Comparison of ENCODE assay signal across 12 cellular contexts in the genomic region with DNA sequence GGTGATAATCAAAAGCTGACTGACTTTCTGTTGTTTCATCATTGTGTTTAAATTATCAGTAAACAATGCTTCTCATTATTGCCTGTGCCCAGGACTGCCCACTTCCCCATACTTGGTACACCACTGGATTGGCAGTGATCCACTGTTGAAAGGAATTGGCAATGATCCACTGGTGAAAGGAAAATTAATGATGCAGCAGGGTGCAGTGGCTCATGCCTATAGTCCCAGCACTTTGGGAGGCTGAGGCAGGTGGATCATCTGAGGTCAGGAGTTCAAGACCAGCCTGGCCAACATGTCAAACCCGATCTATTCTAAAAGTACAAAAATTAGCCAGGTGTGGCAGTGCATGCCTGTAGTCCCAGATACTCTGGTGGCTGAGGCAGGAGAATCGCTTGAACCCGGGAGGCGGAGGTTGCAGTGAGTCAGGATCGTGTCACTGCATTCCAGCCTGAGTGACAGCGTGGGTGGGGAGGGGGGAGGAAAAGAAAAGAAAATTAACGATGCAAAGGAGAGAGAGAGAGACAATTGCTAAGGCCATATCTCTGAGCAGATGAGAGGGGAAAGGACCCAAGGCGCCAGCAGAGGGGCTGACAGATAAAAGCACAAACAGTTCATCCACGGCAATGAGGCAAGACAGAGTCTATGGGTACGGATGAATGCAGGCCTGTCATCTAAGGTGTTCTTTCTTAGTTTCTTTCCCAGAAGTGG.
DNase-seq lines count a peak whose midpoint lies in the region; ATAC-seq and TF ChIP-seq lines count a peak whose summit lies in the region.
"Had no signal": no experiment of that assay in that cellular context is flagged by ENCODE, and none has a peak within 500 bp of the region (broad histone marks: within the 10 kb centered on the region; RNA-seq: fewer than 3 reads in every experiment).

No MANE protein-coding gene starts in this region.

- H3K27ac ChIP-seq in brain microvascular endothelial cell (no peak overlapping the region), WERI-Rb-1 (no peak overlapping the region)
- H3K27ac ChIP-seq: BLaER1 had no signal

- in situ Hi-C loops in brain microvascular endothelial cell (cut with HindIII; ENCODE audit: low pct_ligation_motif_present, low sequenced_read_pairs) = no loop called here

- peaks cover 2% of the 10 kb centered on the region for H3K9me3 ChIP-seq in WERI-Rb-1 (ENCODE audit: severe bottlenecking)
- H3K9me3 ChIP-seq: BLaER1 had no signal

- TF ChIP-seq CTCF in brain microvascular endothelial cell (IDR thresholded peaks at IDR 0.05; ENCODE audit: low read depth, low read length, missing control alignments) (no peak), WERI-Rb-1 (IDR thresholded peaks at IDR 0.05; ENCODE audit: low read depth, low read length) (no peak)

- ATAC-seq in GM21423 (IDR thresholded peaks at IDR 0.05; ENCODE audit: unreplicated experiment) = no peak
- ATAC-seq in HG02840 (IDR thresholded peaks at IDR 0.05; ENCODE audit: low FRiP score, unreplicated experiment) = no peak

- H3K4me3 ChIP-seq in brain microvascular endothelial cell (ENCODE audit: low read depth, low read length) (no peak overlapping the region), WERI-Rb-1 (ENCODE audit: low read depth, low read length) (no peak overlapping the region)
- H3K4me3 ChIP-seq: BLaER1 had no signal

- H3K27me3 ChIP-seq in brain microvascular endothelial cell (replicated peaks) = no peaks in the 10 kb centered on the region
- H3K27me3 ChIP-seq in WERI-Rb-1 (ENCODE audit: insufficient read depth, low read depth, severe bottlenecking) = no peaks in the 10 kb centered on the region
- H3K27me3 ChIP-seq: BLaER1 had no signal

- DNase-seq in GM03348 (ENCODE audit: low spot score) (peak; percentile 18), OCI-M1 (lab: John Stamatoyannopoulos, UW) (peak; percentile 62), brain microvascular endothelial cell (peak; percentile 43), kidney tubule cell (ENCODE audit: low spot score) (peak; percentile 76), SIG-M5 treated with dmso at 0.1 percent for 504 hours (lab: John Stamatoyannopoulos, UW; ENCODE audit: unreplicated experiment) (no peak), WERI-Rb-1 (no peak)
- DNase-seq: activated CD4-positive, alpha-beta T cell treated with anti-CD3 and anti-CD28 coated beads, Interleukin-2, amount 50 U/mL, for 1 hour; endodermal cell; NCI-H2107 had no signal

- no peaks in the 10 kb centered on the region for H3K36me3 ChIP-seq in brain microvascular endothelial cell (replicated peaks)
- no peaks in the 10 kb centered on the region for H3K36me3 ChIP-seq in WERI-Rb-1
- H3K36me3 ChIP-seq: BLaER1 had no signal

Comparison
In these comparisons a context has a peak if more than half of its experiments do, and no peak if none do; other contexts are left out.
1. DNase-seq: peak in GM03348 (single experiment), OCI-M1 (single experiment), brain microvascular endothelial cell (single experiment) and kidney tubule cell (single experiment); none in SIG-M5 treated with dmso at 0.1 percent for 504 hours (single experiment) and WERI-Rb-1 (single experiment).